In the genomic region with DNA sequence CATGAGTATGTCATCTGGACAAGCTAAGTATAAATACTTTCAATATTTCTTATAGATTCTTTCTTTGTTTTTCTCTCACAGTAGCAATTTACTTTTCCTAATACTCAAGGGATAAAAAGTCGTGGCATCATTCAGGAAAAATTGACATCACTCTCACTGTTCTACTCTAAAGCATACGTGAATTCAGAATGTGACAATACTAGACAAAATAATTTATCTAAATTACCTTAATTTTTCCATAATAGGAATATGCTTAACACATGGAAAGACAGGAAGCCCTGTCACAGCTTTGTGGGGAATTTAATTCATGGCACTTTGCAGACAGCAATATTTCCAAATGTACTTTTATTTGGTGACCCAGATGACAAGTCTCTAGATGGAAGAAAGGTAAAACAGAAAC, we compare ENCODE assay signal across 24 cellular contexts.
"Had no signal": no experiment of that assay in that cellular context is flagged by ENCODE, and none has a peak within 500 bp of the region (broad histone marks: within the 10 kb centered on the region; RNA-seq: fewer than 3 reads in every experiment).

No MANE protein-coding gene starts in this region.

- H3K9me3 ChIP-seq: testis, thyroid gland, tibial artery, upper lobe of left lung, upper lobe of right lung, uterus, vagina had no signal

- H3K36me3 ChIP-seq: stomach, suprapubic skin, thoracic aorta, thyroid gland, tibial artery, tibial nerve, transverse colon, upper lobe of left lung, upper lobe of right lung, uterus, vagina had no signal

- H3K27me3 ChIP-seq: stomach, suprapubic skin, testis, thyroid gland, tibial artery, tibial nerve, transverse colon, upper lobe of left lung, upper lobe of right lung, uterus, vagina had no signal

- H3K4me3 ChIP-seq: stomach, suprapubic skin, testis, thoracic aorta, thyroid gland, tibial artery, tibial nerve, transverse colon, upper lobe of left lung, upper lobe of right lung, uterus, vagina had no signal

- DNase-seq: stimulated activated CD4-positive, alpha-beta T cell treated with anti-CD3 and anti-CD28 coated beads, Interleukin-2, amount 100 ng/mL, for 48 hours; stimulated activated CD4-positive, alpha-beta T cell treated with anti-CD3 and anti-CD28 coated beads, Interleukin-4, amount 100 ng/mL, for 1 hour; stimulated activated CD4-positive, alpha-beta T cell treated with anti-CD3 and anti-CD28 coated beads, Interleukin-4, amount 100 ng/mL, for 24 hours; stimulated activated CD4-positive, alpha-beta T cell treated with anti-CD3 and anti-CD28 coated beads, Interleukin-4, amount 100 ng/mL, for 4 hours; stimulated activated CD8-positive, alpha-beta memory T cell treated with anti-CD3 and anti-CD28 coated beads, Interleukin-4, amount 100 ng/mL, for 48 hours; stimulated activated naive B cell treated with anti-CD40 and anti-IgM and Interleukin-4, amounts not matched to agents 10 μg/mL and 1 μg/mL and 100 μg/mL, for 72 hours; stimulated activated naive CD4-positive, alpha-beta T cell; stimulated activated naive CD4-positive, alpha-beta T cell treated with Interleukin-2 at 50 U/mL for 16 hours; stimulated activated naive CD8-positive, alpha-beta T cell treated with anti-CD3 and anti-CD28 coated beads, Interleukin-15, amount 100 ng/mL, for 72 hours; stimulated activated naive CD8-positive, alpha-beta T cell treated with anti-CD3 and anti-CD28 coated beads, Interleukin-15, Interleukin-2, amounts not matched to agents 100 U/mL and 50 U/mL, for 24 hours; stomach; substantia nigra; testis; thyroid gland; tibial artery; transverse colon; trophoblast cell; upper lobe of left lung; upper lobe of right lung; uterus had no signal

- H3K4me1 ChIP-seq: stomach, suprapubic skin, testis, thyroid gland, tibial artery, tibial nerve, transverse colon, upper lobe of left lung, upper lobe of right lung, uterus, vagina had no signal

- H3K27ac ChIP-seq: stomach, suprapubic skin, testis, thoracic aorta, thyroid gland, tibial artery, tibial nerve, transverse colon, upper lobe of left lung, upper lobe of right lung, uterus, vagina had no signal
